ENCODE assay signal across 8 cellular contexts in the genomic region with DNA sequence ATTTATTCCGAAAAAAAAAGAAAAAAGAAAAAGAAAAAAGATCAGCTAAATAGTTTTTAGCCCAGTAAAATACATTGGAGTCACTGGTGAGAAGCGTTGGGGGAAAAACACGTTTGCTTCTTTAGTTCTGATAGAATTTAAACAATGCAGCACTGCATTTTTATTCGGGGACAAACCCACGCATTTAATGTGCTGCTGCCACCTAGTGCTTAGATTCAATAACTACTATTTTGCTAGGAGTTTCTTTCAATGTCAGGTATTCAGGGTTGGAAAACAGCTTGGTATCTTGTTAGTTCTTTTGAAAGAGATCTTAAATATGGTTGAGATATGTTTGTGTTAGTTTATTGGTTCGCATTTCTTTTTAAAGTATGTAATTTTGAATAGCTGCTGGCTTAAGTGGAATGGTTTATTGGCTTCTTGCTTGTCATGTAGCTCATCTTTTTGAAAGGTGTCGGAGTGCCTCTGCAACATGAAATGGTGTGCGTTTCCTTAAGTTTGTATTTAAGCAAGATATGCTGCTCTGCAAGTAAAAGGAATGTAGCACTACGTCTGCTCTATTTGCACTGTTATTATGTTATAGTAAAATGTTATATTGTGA. TPM values are rescaled to one million over a fixed set of nuclear protein-coding genes. Genes with fewer than 3 reads are reported as not detected.
DNase-seq lines count a peak whose midpoint lies in the region; ATAC-seq, FAIRE-seq and TF ChIP-seq lines count a peak whose summit lies in the region.

No MANE protein-coding gene starts in this region.

- H3K4me3 Mint-ChIP-seq in activated T-helper 17 cell treated with anti-CD3 and anti-CD28 coated beads, Interleukin-2, amount 50 U/mL, for 72 hours = no peak overlapping the region

- H3K4me1 Mint-ChIP-seq in activated T-helper 17 cell treated with anti-CD3 and anti-CD28 coated beads, Interleukin-2, amount 50 U/mL, for 72 hours = no peaks in the 10 kb centered on the region

- no peaks in the 10 kb centered on the region for H3K36me3 Mint-ChIP-seq in activated T-helper 17 cell treated with anti-CD3 and anti-CD28 coated beads, Interleukin-2, amount 50 U/mL, for 72 hours (ENCODE audit: low read depth)

- H3K9me3 ChIP-seq in right atrium auricular region (no peaks in the 10 kb centered on the region), small intestine (ENCODE audit: control insufficient read depth, low read depth) (no peaks in the 10 kb centered on the region)

- 28 to 34% (median 30%) methylated on average over 9 of the region's 9 CpGs for WGBS in small intestine, 3 donors

- H3K27me3 ChIP-seq in right atrium auricular region (no peaks in the 10 kb centered on the region), small intestine (ENCODE audit: control insufficient read depth in 2 of 2, insufficient read depth in 2 of 2, low read length in 2 of 2) (no peaks in the 10 kb centered on the region)

- peak; percentile 36 for ATAC-seq in HG03066 (IDR thresholded peaks at IDR 0.05; ENCODE audit: low read depth, unreplicated experiment)
- peak; percentile 45 for ATAC-seq in activated T-helper 17 cell treated with anti-CD3 and anti-CD28 coated beads, Interleukin-2, amount 50 U/mL, for 72 hours (replicated peaks)
- ATAC-seq in HG03520 (IDR thresholded peaks at IDR 0.05; ENCODE audit: unreplicated experiment) = no peak

- no peaks in the 10 kb centered on the region for H3K9me3 Mint-ChIP-seq in activated T-helper 17 cell treated with anti-CD3 and anti-CD28 coated beads, Interleukin-2, amount 50 U/mL, for 72 hours

- DNase-seq in ELR (ENCODE audit: low read depth) = peak; percentile 60
- peak; percentile 40 for DNase-seq in NCI-H345 (lab: John Stamatoyannopoulos, UW)
- DNase-seq in right atrium auricular region (ENCODE audit: low spot score) = no peak
- peak; percentile 59 for DNase-seq in small intestine

- H3K36me3 ChIP-seq in right atrium auricular region (no peaks in the 10 kb centered on the region), small intestine (ENCODE audit: control insufficient read depth in 2 of 2, insufficient read depth in 2 of 2, low read length in 2 of 2) (no peaks in the 10 kb centered on the region)

- TF ChIP-seq CTCF in right atrium auricular region (IDR thresholded peaks at IDR 0.05) = peak; percentile 64 to 81

- FAIRE-seq in A204.1 (lab: Jason Lieb, UNC) = peak; percentile 92
- FAIRE-seq in small intestine (lab: Jason Lieb, UNC) = no peak

- no peak overlapping the region for H3K27ac Mint-ChIP-seq in activated T-helper 17 cell treated with anti-CD3 and anti-CD28 coated beads, Interleukin-2, amount 50 U/mL, for 72 hours

- no peak overlapping the region for H3K27ac ChIP-seq in right atrium auricular region
- H3K27ac ChIP-seq in small intestine (ENCODE audit: low read depth in 1 of 2, low read length in 1 of 2) = no peak overlapping the region

- H3K4me3 ChIP-seq in right atrium auricular region (no peak overlapping the region), small intestine (ENCODE audit: low read depth in 1 of 2, low read length in 2 of 2) (no peak overlapping the region)

- peaks cover 7% of the 10 kb centered on the region for H3K27me3 Mint-ChIP-seq in activated T-helper 17 cell treated with anti-CD3 and anti-CD28 coated beads, Interleukin-2, amount 50 U/mL, for 72 hours

- no peaks in the 10 kb centered on the region for H3K4me1 ChIP-seq in right atrium auricular region
- no peaks in the 10 kb centered on the region for H3K4me1 ChIP-seq in small intestine (ENCODE audit: control insufficient read depth in 2 of 2, insufficient read depth in 1 of 2, low read depth in 1 of 2, low read length in 1 of 2)

RNA-seq across cellular contexts. Expression of gene SVIP, which starts 41.9 kb away (rescaled TPM):
- 10 to 100 TPM; 42.7 to 42.9 TPM for total RNA-seq in activated T-helper 17 cell treated with anti-CD3 and anti-CD28 coated beads, Interleukin-2, amount 50 U/mL, for 72 hours
- total RNA-seq in right atrium auricular region = 10 to 100 TPM; 13.1 to 13.9 TPM
- polyA plus RNA-seq in small intestine = 10 to 100 TPM; 10.6 to 14.9 (median 11.4) TPM
